In the genomic region with DNA sequence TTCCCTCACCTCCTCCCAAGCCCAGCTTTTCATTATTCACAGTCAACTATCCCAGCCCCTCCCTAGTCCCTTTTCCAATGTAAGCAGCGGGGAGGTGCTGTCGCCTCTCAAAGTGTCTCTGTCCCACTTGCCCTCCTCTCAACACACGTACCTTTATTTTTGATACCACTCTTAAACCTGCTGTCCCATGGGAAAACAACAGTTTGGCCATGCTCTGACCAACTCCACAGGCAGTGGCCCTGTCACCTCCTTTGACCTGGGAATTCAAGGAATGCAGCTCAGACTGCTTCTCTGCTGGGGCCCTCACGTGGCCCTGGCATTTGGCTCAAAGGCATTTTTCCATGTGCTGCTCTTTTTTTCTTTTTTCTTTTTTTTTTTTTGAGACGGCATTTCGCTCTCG, we compare ENCODE assay signal across 13 cellular contexts. TPM values are rescaled to one million over a fixed set of nuclear protein-coding genes. Genes with fewer than 3 reads are reported as not detected.
A peak's percentile ranks its signal among the peaks of the same experiment; 100 is the strongest.
DNase-seq lines count a peak whose midpoint lies in the region; ATAC-seq and TF ChIP-seq lines count a peak whose summit lies in the region.
"Had no signal": no experiment of that assay in that cellular context is flagged by ENCODE, and none has a peak within 500 bp of the region (broad histone marks: within the 10 kb centered on the region; RNA-seq: fewer than 3 reads in every experiment).

No MANE protein-coding gene starts in this region.

- H3K4me3 ChIP-seq in hepatocyte, result no peak overlapping the region
- H3K4me3 ChIP-seq in neuronal stem cell (ENCODE audit: low read length in 2 of 2), result peak overlapping the region in 1 of 2 donors; percentile 22
- H3K4me3 ChIP-seq: heart right ventricle had no signal

- ATAC-seq in GM21447 (IDR thresholded peaks at IDR 0.05; ENCODE audit: unreplicated experiment), result no peak
- ATAC-seq in HG03196 (IDR thresholded peaks at IDR 0.05; ENCODE audit: unreplicated experiment), result no peak
- ATAC-seq: heart right ventricle had no signal

- H2AFZ ChIP-seq in hepatocyte (no peak overlapping the region), neuronal stem cell (ENCODE audit: low read length) (no peak overlapping the region)

- H3K14ac ChIP-seq in neuronal stem cell (ENCODE audit: low read length), result no peak overlapping the region

- H4K91ac ChIP-seq in neuronal stem cell (ENCODE audit: low read depth, low read length, poor library complexity), result no peak overlapping the region

- no peak overlapping the region for H2BK12ac ChIP-seq in neuronal stem cell (ENCODE audit: low read length)

- H4K20me1 ChIP-seq in hepatocyte (ENCODE audit: insufficient read depth, poor library complexity, severe bottlenecking), result no peaks in the 10 kb centered on the region

- no peak for TF ChIP-seq CTCF in hepatocyte (IDR thresholded peaks at IDR 0.05; ENCODE audit: poor library complexity)

- in situ Hi-C loops in Caki2 (cut with HindIII; ENCODE audit: low pct_unique_long_range_greater_than_20kb, low sequenced_read_pairs), result no loop called here

- H3K9me3 ChIP-seq in hepatocyte (ENCODE audit: low read depth) (no peaks in the 10 kb centered on the region), neuronal stem cell (replicated peaks in 1 of 2; ENCODE audit: control insufficient read depth in 2 of 2, insufficient read depth in 1 of 2, low read depth in 1 of 2, low read length in 2 of 2) (no peaks in the 10 kb centered on the region)
- H3K9me3 ChIP-seq: heart right ventricle had no signal

- H3K27ac ChIP-seq in hepatocyte (no peak overlapping the region), neuronal stem cell (replicated peaks; ENCODE audit: low read length) (peak overlapping the region; percentile 55)
- H3K27ac ChIP-seq: heart right ventricle had no signal

- H3K4me1 ChIP-seq in hepatocyte (ENCODE audit: insufficient read depth) (peaks cover 5% of the 10 kb centered on the region), neuronal stem cell (ENCODE audit: control insufficient read depth in 2 of 2, insufficient read depth in 1 of 2, low read depth in 1 of 2, low read length in 2 of 2) (peaks cover 7 to 23% of the 10 kb centered on the region in 2 donors)

- H4K8ac ChIP-seq in neuronal stem cell (ENCODE audit: low read depth, low read length), result no peak overlapping the region

- H3K79me1 ChIP-seq in neuronal stem cell (ENCODE audit: low read depth, low read length), result no peaks in the 10 kb centered on the region

- H3K4ac ChIP-seq in neuronal stem cell (ENCODE audit: low read length), result no peak overlapping the region

- H3K36me3 ChIP-seq in hepatocyte (replicated peaks; ENCODE audit: insufficient read depth, low read depth) (no peaks in the 10 kb centered on the region), neuronal stem cell (replicated peaks in 1 of 2; ENCODE audit: control insufficient read depth in 2 of 2, insufficient read depth in 2 of 2, low read length in 2 of 2) (no peaks in the 10 kb centered on the region)
- H3K36me3 ChIP-seq: heart right ventricle had no signal

- H2BK5ac ChIP-seq in neuronal stem cell (ENCODE audit: low read length), result no peak overlapping the region

- H3K9ac ChIP-seq in neuronal stem cell (ENCODE audit: low read depth, low read length, poor library complexity), result no peak overlapping the region

- DNase-seq in Caki2 (ENCODE audit: low read depth) (peak; percentile 40), M059J (ENCODE audit: low read depth) (peak; percentile 69), hepatocyte (ENCODE audit: low spot score) (peak; percentile 24), neuronal stem cell (ENCODE audit: low spot score) (peak; percentile 64), OCI-M2 (lab: John Stamatoyannopoulos, UW; ENCODE audit: unreplicated experiment) (no peak), amygdala (lab: John Stamatoyannopoulos, UW) (no peak)
- DNase-seq: activated CD8-positive, alpha-beta memory T cell treated with anti-CD3 and anti-CD28 coated beads, Interleukin-2, amount 50 U/mL, for 4 hours; heart right ventricle; NCI-H1092; NCI-H510A; Right ventricle myocardium superior had no signal

- H2BK15ac ChIP-seq in neuronal stem cell (ENCODE audit: low read length), result no peak overlapping the region

- no peak overlapping the region for H2AK5ac ChIP-seq in neuronal stem cell (ENCODE audit: low read depth, low read length)

- H3K4me2 ChIP-seq in hepatocyte (no peak overlapping the region), neuronal stem cell (ENCODE audit: insufficient read depth, low read length, poor library complexity, severe bottlenecking) (peak overlapping the region; percentile 11)

- no peaks in the 10 kb centered on the region for H3K9me2 ChIP-seq in hepatocyte (replicated peaks; ENCODE audit: insufficient read depth)

- no peak overlapping the region for H3K23ac ChIP-seq in neuronal stem cell (ENCODE audit: low read depth, low read length, poor library complexity)

- no peaks in the 10 kb centered on the region for H3K79me2 ChIP-seq in hepatocyte

- no peak overlapping the region for H3K18ac ChIP-seq in neuronal stem cell (ENCODE audit: low read length)

- H2BK120ac ChIP-seq in neuronal stem cell (ENCODE audit: low read depth, low read length), result no peak overlapping the region

- no peaks in the 10 kb centered on the region for H3K27me3 ChIP-seq in hepatocyte
- no peaks in the 10 kb centered on the region for H3K27me3 ChIP-seq in neuronal stem cell (ENCODE audit: control insufficient read depth in 3 of 3, insufficient read depth in 3 of 3, low read depth in 1 of 3, low read length in 3 of 3)
- H3K27me3 ChIP-seq: heart right ventricle had no signal

- 62% methylated on average over 6 of the region's 7 CpGs for WGBS in hepatocyte (ENCODE audit: low lambda C conversion rate, missing lambda C conversion rate)
- no CpG with 5 or more reads among the region's 7 CpGs for WGBS in neuronal stem cell (ENCODE audit: extremely low coverage in 2 of 2, insufficient read length in 2 of 2, insufficient replicate concordance in 1 of 2), 2 donors

RNA-seq across cellular contexts. Expression of gene LYRM9, which starts 4.2 kb away (rescaled TPM):
- 2.5 and 32.8 TPM in 2 replicates for total RNA-seq in Caki2 (2014; rRNA removed; shearing (Covaris generic); ENCODE audit: low replicate concordance)
- 2.0 and 7.2 TPM in 2 replicates for total RNA-seq in M059J (2014; rRNA removed; shearing (Covaris generic))
- total RNA-seq in hepatocyte, result 9.0 and 12.2 TPM in 2 replicates
- 10.5 and 11.5 TPM in 2 replicates for polyA plus RNA-seq in hepatocyte
- polyA plus RNA-seq in neuronal stem cell (2013, experiment 1 of 2), result 12.5 TPM
- 11.8 TPM for polyA plus RNA-seq in neuronal stem cell (2013, experiment 2 of 2)

Comparison
In these comparisons a context has a peak if more than half of its experiments do, and no peak if none do; other contexts are left out.
1. DNase-seq: peak in Caki2 (single experiment), M059J (single experiment), hepatocyte (single experiment) and neuronal stem cell (single experiment); none in OCI-M2 (single experiment) and amygdala (0 of 56).